In genomic region chr6:67593247-67593646, GRCh38 we compare ENCODE assay signal across 25 cellular contexts.
A peak's percentile ranks its signal among the peaks of the same experiment; 100 is the strongest.
DNase-seq lines count a peak whose midpoint lies in the region; ATAC-seq, FAIRE-seq and TF ChIP-seq lines count a peak whose summit lies in the region.
"Had no signal": no experiment of that assay in that cellular context is flagged by ENCODE, and none has a peak within 500 bp of the region (broad histone marks: within the 10 kb centered on the region; RNA-seq: fewer than 3 reads in every experiment).

No MANE protein-coding gene starts in this region.

- H3K27ac ChIP-seq in HepG2 (ENCODE audit: extremely low read length, insufficient read depth, low read length) (no peak overlapping the region), right lobe of liver (no peak overlapping the region), Karpas-422 (ENCODE audit: low read length) (no peak overlapping the region), K562 (ENCODE audit: extremely low read depth, low read depth, low read length) (no peak overlapping the region)
- H3K27ac ChIP-seq: 22Rv1, BLaER1 had no signal

- TF ChIP-seq CTCF in HepG2 (CRISPR knock-in tag; IDR thresholded peaks at IDR 0.05) (no peak), right lobe of liver (IDR thresholded peaks at IDR 0.05) (no peak), K562 (IDR thresholded peaks at IDR 0.05 in 2 of 3, conservative IDR thresholded peaks at IDR 0.05 in 1 of 3; ENCODE audit: insufficient read depth in 2 of 3, low read depth in 1 of 3, low read length in 3 of 3) (no peak)

- H3K79me2 ChIP-seq in HepG2 (ENCODE audit: insufficient read depth, low read length) (no peaks in the 10 kb centered on the region), Karpas-422 (ENCODE audit: low read length) (no peaks in the 10 kb centered on the region), K562 (ENCODE audit: control insufficient read depth, insufficient read depth, low read length) (no peaks in the 10 kb centered on the region)

- no peaks in the 10 kb centered on the region for H3K9me1 ChIP-seq in K562 (ENCODE audit: control insufficient read depth, insufficient read depth, low read length)

- ATAC-seq in HepG2 (no peak), right lobe of liver (no peak), K562 (no peak), GM19324 (IDR thresholded peaks at IDR 0.05; ENCODE audit: low FRiP score, unreplicated experiment) (no peak)
- ATAC-seq: GM12878 had no signal

- H3K4me3 ChIP-seq in HepG2 (replicated peaks in 1 of 3; ENCODE audit: insufficient read depth in 1 of 3, low read depth in 2 of 3, low read length in 3 of 3) (no peak overlapping the region), right lobe of liver (no peak overlapping the region), Karpas-422 (ENCODE audit: low read length) (no peak overlapping the region), K562 (no peak overlapping the region)
- H3K4me3 ChIP-seq: BLaER1, GM12878 had no signal

- TF ChIP-seq POLR2A in HepG2 (IDR thresholded peaks at IDR 0.05; ENCODE audit: insufficient read depth in 1 of 2, low read depth in 2 of 2, low read length in 2 of 2) (no peak), right lobe of liver (IDR thresholded peaks at IDR 0.05) (no peak), K562 (conservative IDR thresholded peaks at IDR 0.05) (no peak)

- H3K9me2 ChIP-seq in Karpas-422 (replicated peaks; ENCODE audit: insufficient read depth, low read length) = no peaks in the 10 kb centered on the region

- FAIRE-seq in HepG2 (lab: Jason Lieb, UNC) (no peak), K562 (lab: Jason Lieb, UNC) (peak; percentile 11)
- FAIRE-seq: GM12878, GM12892, GM18507 had no signal

- H3K4me1 ChIP-seq in HepG2 (ENCODE audit: insufficient read depth, low read length) (no peaks in the 10 kb centered on the region), right lobe of liver (no peaks in the 10 kb centered on the region), Karpas-422 (ENCODE audit: low read length) (no peaks in the 10 kb centered on the region), K562 (replicated peaks in 1 of 2; ENCODE audit: control insufficient read depth in 2 of 2, insufficient read depth in 2 of 2, low read length in 2 of 2) (no peaks in the 10 kb centered on the region)
- H3K4me1 ChIP-seq: BE2C, BLaER1 had no signal

- TF ChIP-seq EP300 in HepG2 (IDR thresholded peaks at IDR 0.05; ENCODE audit: low read depth in 2 of 2, low read length in 2 of 2) = no peak
- no peak for TF ChIP-seq EP300 in HepG2 (CRISPR knock-in tag; IDR thresholded peaks at IDR 0.05; ENCODE audit: borderline replicate concordance)
- TF ChIP-seq EP300 in K562 (IDR thresholded peaks at IDR 0.05; ENCODE audit: low read length) = no peak

- H2AFZ ChIP-seq in HepG2 (ENCODE audit: low read length) (no peak overlapping the region), Karpas-422 (ENCODE audit: low read length) (peak overlapping the region; percentile 24), K562 (ENCODE audit: low read depth, low read length) (peak overlapping the region; percentile 35)

- H3K27me3 ChIP-seq in HepG2 (ENCODE audit: control insufficient read depth in 1 of 2, insufficient read depth in 2 of 2, low read length in 2 of 2) (no peaks in the 10 kb centered on the region), right lobe of liver (no peaks in the 10 kb centered on the region), Karpas-422 (ENCODE audit: low read length) (no peaks in the 10 kb centered on the region), K562 (ENCODE audit: control insufficient read depth in 2 of 2, insufficient read depth in 2 of 2, low read length in 2 of 2) (no peaks in the 10 kb centered on the region)
- H3K27me3 ChIP-seq: BE2C, BLaER1 had no signal

- H4K20me1 ChIP-seq in HepG2 (ENCODE audit: insufficient read depth, low read length) = no peaks in the 10 kb centered on the region
- H4K20me1 ChIP-seq in Karpas-422 (ENCODE audit: insufficient read depth, low read depth, low read length) = no peaks in the 10 kb centered on the region
- H4K20me1 ChIP-seq in K562 (replicated peaks; ENCODE audit: control insufficient read depth, insufficient read depth, low read length) = no peaks in the 10 kb centered on the region
- H4K20me1 ChIP-seq: BLaER1 had no signal

- H3K9ac ChIP-seq in HepG2 (ENCODE audit: insufficient read depth, low read depth, low read length) (no peak overlapping the region), Karpas-422 (ENCODE audit: low read length) (no peak overlapping the region), K562 (ENCODE audit: insufficient read depth in 1 of 2, low read depth in 2 of 2, low read length in 2 of 2) (no peak overlapping the region)
- H3K9ac ChIP-seq: BLaER1 had no signal

- H3K9me3 ChIP-seq in HepG2 (ENCODE audit: low read length) (no peaks in the 10 kb centered on the region), right lobe of liver (no peaks in the 10 kb centered on the region), Karpas-422 (ENCODE audit: low read length) (no peaks in the 10 kb centered on the region), K562 (replicated peaks; ENCODE audit: control insufficient read depth, insufficient read depth, low read depth, low read length) (no peaks in the 10 kb centered on the region)
- H3K9me3 ChIP-seq: BE2C, BLaER1 had no signal

- CTCF ChIA-PET in HepG2 (lab: Yijun Ruan, JAX; ENCODE audit: low intra/inter-chr PET ratio, low total read pairs) = no interaction called here
- CTCF ChIA-PET in K562 (lab: Yijun Ruan, JAX; ENCODE audit: low intra/inter-chr PET ratio) = no interaction called here

- no TSS peak for BruUV-seq in HepG2 (replicated peaks; lab: Mats Ljungman, UMichigan)
- BruUV-seq in K562 (replicated peaks; lab: Mats Ljungman, UMichigan) = no TSS peak

- POLR2A ChIA-PET in HepG2 (lab: Yijun Ruan, JAX) (no interaction called here), K562 (lab: Yijun Ruan, JAX) (no interaction called here)

- H3K36me3 ChIP-seq in HepG2 (replicated peaks in 1 of 2; ENCODE audit: control insufficient read depth in 1 of 2, insufficient read depth in 2 of 2, low read length in 2 of 2) (no peaks in the 10 kb centered on the region), right lobe of liver (no peaks in the 10 kb centered on the region), Karpas-422 (ENCODE audit: insufficient read depth, low read length) (no peaks in the 10 kb centered on the region), K562 (ENCODE audit: control insufficient read depth, insufficient read depth, low read length) (no peaks in the 10 kb centered on the region)
- H3K36me3 ChIP-seq: BE2C, BLaER1 had no signal

- H3K4me2 ChIP-seq in HepG2 (ENCODE audit: low read depth, low read length) = no peak overlapping the region
- H3K4me2 ChIP-seq in Karpas-422 (ENCODE audit: low read depth, low read length, poor library complexity, severe bottlenecking) = no peak overlapping the region
- H3K4me2 ChIP-seq in K562 (ENCODE audit: insufficient read depth, low read length) = no peak overlapping the region
- H3K4me2 ChIP-seq: BLaER1 had no signal

- in situ Hi-C loops in HepG2 (cut with HindIII; ENCODE audit: extremely low pct_ligation_motif_present, low pct_unique_long_range_greater_than_20kb) = no loop called here
- in situ Hi-C loops in K562 (cut with MboI) = no loop called here

- intact Hi-C loops in HepG2 (cut with micrococcal nuclease; ENCODE audit: unreplicated experiment) = no loop called here
- intact Hi-C loops in right lobe of liver (cut with DNase I) = no loop called here
- intact Hi-C loops in K562 (cut with micrococcal nuclease) = no loop called here

- TF ChIP-seq RAD21 in HepG2 (CRISPR knock-in tag; IDR thresholded peaks at IDR 0.05) = no peak
- TF ChIP-seq RAD21 in K562 (CRISPR knock-in tag; conservative IDR thresholded peaks at IDR 0.05 in 1 of 2, IDR thresholded peaks at IDR 0.05 in 1 of 2) = no peak

- DNase-seq in HepG2 (ENCODE audit: low spot score) = no peak
- no peak for DNase-seq in right lobe of liver
- DNase-seq in Karpas-422 = no peak
- no peak for DNase-seq in K562 (ENCODE audit: extremely low read depth in 1 of 4, low spot score in 3 of 4)
- DNase-seq in cortex of kidney (lab: John Stamatoyannopoulos, UW) = no peak
- DNase-seq: ACHN; BE2C; C1 segment of cervical spinal cord; CD4-positive, alpha-beta memory T cell; CD4-positive, CD25-positive, alpha-beta regulatory T cell; CD8-positive, alpha-beta memory T cell; COR-L47; DMS 273 treated with DMSO at 0.1 percent for 48 hours; DMS153; DMS53; DMS79; DND-41; EL; GDM1 had no signal

TF ChIP-seq in HepG2, 621 proteins besides CTCF, POLR2A, EP300 and RAD21 (continues in another document):
- TF ChIP-seq IRX3 (CRISPR knock-in tag; IDR thresholded peaks at IDR 0.05; ENCODE audit: borderline replicate concordance, low read depth) = no peak
- no peak for TF ChIP-seq CREBL2 (CRISPR knock-in tag; IDR thresholded peaks at IDR 0.05; ENCODE audit: borderline replicate concordance)

TF ChIP-seq in K562, 482 proteins besides CTCF, POLR2A, EP300 and RAD21 (continues in another document):
- no peak for TF ChIP-seq TAF15 (IDR thresholded peaks at IDR 0.05; ENCODE audit: low read depth, low read length)
- no peak for TF ChIP-seq NFRKB (IDR thresholded peaks at IDR 0.05; ENCODE audit: low read depth)
- TF ChIP-seq SLC30A9 (CRISPR knock-in tag; IDR thresholded peaks at IDR 0.05) = no peak
- TF ChIP-seq KLF6 (CRISPR knock-in tag; IDR thresholded peaks at IDR 0.05; ENCODE audit: borderline replicate concordance) = no peak
- TF ChIP-seq LARP7 (IDR thresholded peaks at IDR 0.05) = no peak
- no peak for TF ChIP-seq YY1 (IDR thresholded peaks at IDR 0.05; ENCODE audit: borderline replicate concordance in 1 of 3, control insufficient read depth in 1 of 3, extremely low read depth in 1 of 3, insufficient read depth in 3 of 3, insufficient read length in 1 of 3, insufficient replicate concordance in 2 of 3, low read depth in 1 of 3, low read length in 2 of 3)
- TF ChIP-seq ARID1B (IDR thresholded peaks at IDR 0.05) = no peak
- no peak for TF ChIP-seq MTA3 (IDR thresholded peaks at IDR 0.05; ENCODE audit: borderline replicate concordance)
- no peak for TF ChIP-seq ZNF3 (CRISPR knock-in tag; IDR thresholded peaks at IDR 0.05)
- no peak for TF ChIP-seq GATAD2A (IDR thresholded peaks at IDR 0.05)
- peak; percentile 81 for TF ChIP-seq ZNF316 (IDR thresholded peaks at IDR 0.05)
- peak; percentile 71 for TF ChIP-seq C11orf30 (IDR thresholded peaks at IDR 0.05; ENCODE audit: low read depth)
- peak; percentile 62; the same call in 1 of the 2 replicates for TF ChIP-seq MAFF (IDR thresholded peaks at IDR 0.05; ENCODE audit: low read length)
- no peak for TF ChIP-seq RBM15 (IDR thresholded peaks at IDR 0.05; ENCODE audit: insufficient read depth, low read length)
- no peak for TF ChIP-seq U2AF1 (optimal IDR thresholded peaks at IDR 0.05; ENCODE audit: low read depth, low read length)
- peak; percentile 66 for TF ChIP-seq MAFG (tag; conservative IDR thresholded peaks at IDR 0.05)
- TF ChIP-seq MAFK (IDR thresholded peaks at IDR 0.05; ENCODE audit: low read length) = peak; percentile 36; the same call in 1 of the 2 replicates
- TF ChIP-seq RUNX1 (IDR thresholded peaks at IDR 0.05; ENCODE audit: low read depth) = no peak
- no peak for TF ChIP-seq NR1H2 (CRISPR knock-in tag; IDR thresholded peaks at IDR 0.05)

Comparison
In these comparisons a context has a peak if more than half of its experiments do, and no peak if none do; other contexts are left out.
1. Of the 241 proteins assayed by ChIP-seq in both HepG2 and K562: peak only in HepG2: none; only in K562: MAFG; in both: MAFF and MAFK; in neither: 238.